In the genomic region with DNA sequence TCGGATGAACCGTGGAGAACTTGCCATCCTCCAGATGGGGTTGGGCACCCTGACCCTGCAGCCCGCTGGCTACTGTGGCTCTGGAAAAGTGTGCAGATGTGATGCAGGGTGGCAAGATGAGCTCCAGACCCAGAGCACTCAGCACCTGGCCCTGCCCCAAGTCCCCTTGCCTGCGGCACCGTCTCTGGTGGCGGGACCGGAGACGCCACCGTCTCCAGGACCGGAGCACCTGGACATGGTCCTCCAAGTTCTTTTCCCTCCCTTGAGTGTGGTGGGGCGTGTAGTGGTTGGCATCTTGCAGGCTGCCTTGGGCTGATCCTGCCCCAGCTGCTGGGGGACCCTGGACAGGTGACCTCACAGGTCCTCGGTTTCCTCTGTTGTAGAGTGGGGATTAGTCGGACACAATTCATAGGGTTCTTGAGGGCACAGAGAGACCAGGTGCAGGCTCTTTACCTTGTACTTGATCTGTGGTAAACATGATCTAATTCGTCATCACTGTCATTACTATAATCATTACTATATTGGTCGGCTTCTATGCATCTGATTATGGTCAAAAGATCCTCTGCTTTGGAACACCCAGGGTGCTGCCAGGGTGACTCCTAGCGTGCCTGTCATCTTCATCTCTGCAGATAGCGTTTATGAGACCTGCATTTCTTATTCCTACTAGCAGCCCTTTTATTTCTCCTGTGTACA, we compare ENCODE assay signal across 19 cellular contexts.
A peak's percentile ranks its signal among the peaks of the same experiment; 100 is the strongest.
DNase-seq lines count a peak whose midpoint lies in the region; ATAC-seq and TF ChIP-seq lines count a peak whose summit lies in the region.
"Had no signal": no experiment of that assay in that cellular context is flagged by ENCODE, and none has a peak within 500 bp of the region (broad histone marks: within the 10 kb centered on the region; RNA-seq: fewer than 3 reads in every experiment).

No MANE protein-coding gene starts in this region.

- H3K4me3 ChIP-seq in Loucy (ENCODE audit: low read length, poor library complexity, severe bottlenecking), result peak overlapping the region; percentile 28
- no peak overlapping the region for H3K4me3 ChIP-seq in osteoblast (ENCODE audit: insufficient read depth, low read length)
- H3K4me3 ChIP-seq in transverse colon, result no peak overlapping the region
- H3K4me3 ChIP-seq: A549, K562 had no signal

- peak; percentile 16 for DNase-seq in left cardiac atrium
- DNase-seq in cardiac septum (ENCODE audit: low spot score), result no peak
- no peak for DNase-seq in osteoblast (ENCODE audit: insufficient read length, low spot score, missing footprints)
- no peak for DNase-seq in transverse colon
- no peak for DNase-seq in superior temporal gyrus (ENCODE audit: extremely low spot score)
- no peak for DNase-seq in RWPE1 (ENCODE audit: low spot score)
- DNase-seq in NCI-H2196 (lab: John Stamatoyannopoulos, UW; ENCODE audit: unreplicated experiment), result no peak
- DNase-seq: Calu3; CD4-positive, alpha-beta T cell; DMS53; NCI-H1048; NCI-H1436 treated with DMSO at 0.1 percent for 48 hours; NCI-H2029 treated with DMSO at 0.1 percent for 48 hours; NCI-H524; SIG-M5 had no signal

- no peak for ATAC-seq in left cardiac atrium
- ATAC-seq: K562, Panc1 had no signal

- POLR2A ChIA-PET in RWPE1 (lab: Yijun Ruan, JAX; ENCODE audit: low non-redundant PET), result interaction anchor here (0.5 kb wide), 1 partner anchor 63 kb away, joined by 4 read pairs; no protein-coding TSS in a partner anchor

- no peaks in the 10 kb centered on the region for H3K36me3 ChIP-seq in Loucy (ENCODE audit: insufficient read depth, low read length)
- H3K36me3 ChIP-seq in osteoblast (ENCODE audit: insufficient read depth, low read length), result peaks cover 87% of the 10 kb centered on the region
- H3K36me3 ChIP-seq in transverse colon, result no peaks in the 10 kb centered on the region

- H3K79me2 ChIP-seq in Loucy (ENCODE audit: insufficient read depth, low read length) (no peaks in the 10 kb centered on the region), osteoblast (ENCODE audit: insufficient read depth, low read length) (peaks cover 96% of the 10 kb centered on the region)

- peaks cover 40% of the 10 kb centered on the region for H3K4me1 ChIP-seq in Loucy (ENCODE audit: insufficient read depth, low read length, poor library complexity, severe bottlenecking)
- peaks cover 5% of the 10 kb centered on the region for H3K4me1 ChIP-seq in osteoblast (ENCODE audit: insufficient read depth, low read length)
- H3K4me1 ChIP-seq in transverse colon, result peaks cover 0 to 22% (median 5%) of the 10 kb centered on the region in 4 donors
- H3K4me1 ChIP-seq: A549 had no signal

- peak overlapping the region; percentile 35 for H3K9ac ChIP-seq in Loucy (ENCODE audit: low read depth, low read length, poor library complexity, severe bottlenecking)

- WGBS in transverse colon (ENCODE audit: low coverage in 1 of 2), 2 donors, result 61 to 80% methylated on average over 5 to 17 of the region's 17 CpGs

- no peaks in the 10 kb centered on the region for H3K9me2 ChIP-seq in Loucy (replicated peaks; ENCODE audit: low read depth, low read length)

- no peak overlapping the region for H2AFZ ChIP-seq in Loucy (ENCODE audit: low read length)
- no peak overlapping the region for H2AFZ ChIP-seq in osteoblast (ENCODE audit: low read length)

- H3K9me3 ChIP-seq in Loucy (ENCODE audit: insufficient read depth, low read depth, low read length) (no peaks in the 10 kb centered on the region), osteoblast (ENCODE audit: low read depth, low read length) (no peaks in the 10 kb centered on the region), transverse colon (no peaks in the 10 kb centered on the region)
- H3K9me3 ChIP-seq: A549 had no signal

- peak overlapping the region; percentile 44 for H3K4me2 ChIP-seq in Loucy (ENCODE audit: low read depth, low read length, poor library complexity, severe bottlenecking)
- H3K4me2 ChIP-seq in osteoblast (ENCODE audit: insufficient read depth, low read length), result no peak overlapping the region
- H3K4me2 ChIP-seq: A549 had no signal

- H3K27me3 ChIP-seq in Loucy (ENCODE audit: insufficient read depth, low read length, poor library complexity, severe bottlenecking) (no peaks in the 10 kb centered on the region), osteoblast (ENCODE audit: insufficient read depth, low read length) (no peaks in the 10 kb centered on the region), transverse colon (no peaks in the 10 kb centered on the region)

- peak overlapping the region; percentile 45 for H3K27ac ChIP-seq in osteoblast (ENCODE audit: low read depth, low read length)
- H3K27ac ChIP-seq in transverse colon, result peak overlapping the region; percentile 6 to 37 (median 23)
- no peak overlapping the region for H3K27ac ChIP-seq in RWPE1
- H3K27ac ChIP-seq: A549 had no signal

- TF ChIP-seq POLR2A in transverse colon (IDR thresholded peaks at IDR 0.05), result no peak

- in situ Hi-C loops in transverse colon (cut with MboI; ENCODE audit: low pct_ligation_motif_present in 1 of 4, low pct_unique_long_range_greater_than_20kb in 1 of 4, low sequenced_read_pairs in 3 of 4), result loop anchor here in 1 of 4 donors (25.0 kb wide), 1 partner anchor 563 kb away; a partner anchor contains a TSS

- CTCF ChIA-PET in RWPE1 (lab: Yijun Ruan, JAX), result interaction anchor here (1.2 kb wide), 1 partner anchor 14 kb away, joined by 4 read pairs; no protein-coding TSS in a partner anchor

- TF ChIP-seq CTCF in Loucy (conservative IDR thresholded peaks at IDR 0.05; ENCODE audit: low read length) (no peak), osteoblast (IDR thresholded peaks at IDR 0.05; ENCODE audit: extremely low read depth, low read depth, low read length) (no peak), transverse colon (IDR thresholded peaks at IDR 0.05) (no peak), RWPE1 (conservative IDR thresholded peaks at IDR 0.05; ENCODE audit: low read depth) (no peak)

- no peaks in the 10 kb centered on the region for H3F3A ChIP-seq in Loucy (ENCODE audit: low read depth)

- H4K20me1 ChIP-seq in Loucy (ENCODE audit: insufficient read depth, low read length, poor library complexity, severe bottlenecking) (no peaks in the 10 kb centered on the region), osteoblast (ENCODE audit: insufficient read depth, low read length) (peaks cover 96% of the 10 kb centered on the region)

- no peak for TF ChIP-seq EP300 in transverse colon (IDR thresholded peaks at IDR 0.05; ENCODE audit: low read depth)

- intact Hi-C loops in left cardiac atrium (cut with DNase I) (no loop called here), cardiac septum (cut with DNase I) (no loop called here), transverse colon (cut with DNase I; ENCODE audit: low total_unique reads) (loop anchor here (5.0 kb wide), 1 partner anchor 1857 kb away; no protein-coding TSS in a partner anchor)
